Comparison of ENCODE assay signal across 14 cellular contexts in genomic region chr2:233332125-233332524, GRCh38. TPM values are rescaled to one million over a fixed set of nuclear protein-coding genes. Genes with fewer than 3 reads are reported as not detected.
DNase-seq lines count a peak whose midpoint lies in the region; ATAC-seq, FAIRE-seq and TF ChIP-seq lines count a peak whose summit lies in the region.
"Had no signal": no experiment of that assay in that cellular context is flagged by ENCODE, and none has a peak within 500 bp of the region (broad histone marks: within the 10 kb centered on the region; RNA-seq: fewer than 3 reads in every experiment).

No MANE protein-coding gene starts in this region.

- H3K27me3 ChIP-seq in CD4-positive, CD25-positive, alpha-beta regulatory T cell (ENCODE audit: control insufficient read depth, insufficient read depth, low read length), result no peaks in the 10 kb centered on the region
- H3K27me3 ChIP-seq in Karpas-422 (ENCODE audit: low read length) (no peaks in the 10 kb centered on the region), GM12878 (replicated peaks in 1 of 2; ENCODE audit: control insufficient read depth in 2 of 2, insufficient read depth in 2 of 2, low read length in 1 of 2) (no peaks in the 10 kb centered on the region), neutrophil (no peaks in the 10 kb centered on the region), H7 (ENCODE audit: control insufficient read depth, insufficient read depth, low read length) (peaks cover 9% of the 10 kb centered on the region; the same call in 1 of the 2 replicates), GM23248 (replicated peaks; ENCODE audit: insufficient read depth) (peaks cover 30% of the 10 kb centered on the region)

- no peak for FAIRE-seq in GM12878 (lab: Jason Lieb, UNC)

- peak overlapping the region; percentile 71 for H3K4me3 ChIP-seq in CD4-positive, CD25-positive, alpha-beta regulatory T cell (ENCODE audit: low read depth, low read length)
- H3K4me3 ChIP-seq in Karpas-422 (ENCODE audit: low read length) (no peak overlapping the region), GM12878 (no peak overlapping the region), neutrophil (ENCODE audit: low read depth in 1 of 2, low read length in 1 of 2) (peak overlapping the region; percentile 54), H7 (ENCODE audit: insufficient read depth, low read depth, low read length) (no peak overlapping the region), GM23248 (no peak overlapping the region)

- H3K27ac Mint-ChIP-seq in CD4-positive, CD25-positive, alpha-beta regulatory T cell, result peak overlapping the region; percentile 94 to 98 (median 98)
- H3K27ac Mint-ChIP-seq: H9 had no signal

- H3K9me3 ChIP-seq in CD4-positive, CD25-positive, alpha-beta regulatory T cell (ENCODE audit: control insufficient read depth in 2 of 2, low read length in 2 of 2), result no peaks in the 10 kb centered on the region
- H3K9me3 ChIP-seq in Karpas-422 (ENCODE audit: low read length) (no peaks in the 10 kb centered on the region), GM12878 (replicated peaks; ENCODE audit: control insufficient read depth, insufficient read depth, low read length) (no peaks in the 10 kb centered on the region), neutrophil (no peaks in the 10 kb centered on the region), GM23248 (ENCODE audit: low read depth) (no peaks in the 10 kb centered on the region)
- H3K9me3 ChIP-seq: Caco-2 had no signal

- no TSS peak for BruUV-seq in GM12878 (replicated peaks; lab: Mats Ljungman, UMichigan)

- peaks cover 0 to 1% (median 0%) of the 10 kb centered on the region in 7 donors for H3K9me3 Mint-ChIP-seq in CD4-positive, CD25-positive, alpha-beta regulatory T cell
- H3K9me3 Mint-ChIP-seq: H9 had no signal

- no peak for TF ChIP-seq RAD21 in GM12878 (IDR thresholded peaks at IDR 0.05; ENCODE audit: insufficient read depth, low read depth, low read length)

- H3F3A ChIP-seq in GM23248 (ENCODE audit: insufficient read depth), result no peaks in the 10 kb centered on the region

- H3K4me2 ChIP-seq in Karpas-422 (ENCODE audit: low read depth, low read length, poor library complexity, severe bottlenecking), result peak overlapping the region; percentile 56
- H3K4me2 ChIP-seq in GM12878 (ENCODE audit: control insufficient read depth, insufficient read depth), result no peak overlapping the region
- H3K4me2 ChIP-seq in GM23248 (ENCODE audit: unreplicated experiment), result no peak overlapping the region

- no peak for ATAC-seq in CD4-positive, CD25-positive, alpha-beta regulatory T cell (ENCODE audit: low read depth in 2 of 2)
- ATAC-seq in GM12878, result no peak
- ATAC-seq in activated CD4-positive, CD25-positive, alpha-beta regulatory T cell treated with anti-CD3 and anti-CD28 coated beads, Interleukin-2, amount 50 U/mL, for 24 hours, result no peak

- no peak for DNase-seq in CD4-positive, CD25-positive, alpha-beta regulatory T cell
- DNase-seq in Karpas-422, result no peak
- no peak for DNase-seq in GM12878 (ENCODE audit: low read depth, low spot score)
- DNase-seq in NK-92 treated with Interleukin-12 subunit alpha and Interleukin-12 subunit beta, amount 100 ng/mL, for 24 hours (lab: John Stamatoyannopoulos, UW), result no peak
- no peak for DNase-seq in H7
- no peak for DNase-seq in GM23248
- DNase-seq: Caco-2, H9, NCI-H1417 treated with DMSO at 0.1 percent for 48 hours, NCI-H526 treated with DMSO at 0.1 percent for 48 hours had no signal

- H3K9me2 ChIP-seq in Karpas-422 (replicated peaks; ENCODE audit: insufficient read depth, low read length) (no peaks in the 10 kb centered on the region), GM23248 (ENCODE audit: insufficient read depth) (no peaks in the 10 kb centered on the region)

- TF ChIP-seq POLR2A in GM12878 (IDR thresholded peaks at IDR 0.05; ENCODE audit: low read depth, low read length), result no peak

- in situ Hi-C loops in GM12878 (cut with MboI) (no loop called here), GM23248 (cut with MboI) (no loop called here)

- H3K36me3 ChIP-seq in CD4-positive, CD25-positive, alpha-beta regulatory T cell (ENCODE audit: control insufficient read depth, insufficient read depth, low read length), result no peaks in the 10 kb centered on the region
- H3K36me3 ChIP-seq in Karpas-422 (ENCODE audit: insufficient read depth, low read length) (no peaks in the 10 kb centered on the region), GM12878 (ENCODE audit: control insufficient read depth in 2 of 2, insufficient read depth in 2 of 2, low read length in 1 of 2) (no peaks in the 10 kb centered on the region), neutrophil (no peaks in the 10 kb centered on the region), H7 (replicated peaks; ENCODE audit: control insufficient read depth, insufficient read depth, low read length) (no peaks in the 10 kb centered on the region), GM23248 (ENCODE audit: low read depth) (no peaks in the 10 kb centered on the region)

- H4K20me1 ChIP-seq in Karpas-422 (ENCODE audit: insufficient read depth, low read depth, low read length) (no peaks in the 10 kb centered on the region), GM12878 (ENCODE audit: control insufficient read depth, insufficient read depth) (no peaks in the 10 kb centered on the region), GM23248 (ENCODE audit: insufficient read depth) (no peaks in the 10 kb centered on the region)

- POLR2A ChIA-PET in GM12878 (lab: Charles Lee), result interaction anchor here (0.9 to 1.4 kb wide), 2 partner anchors 11 to 25 kb away, joined by 3 read pairs; no protein-coding TSS in a partner anchor

- H3K4me1 ChIP-seq in CD4-positive, CD25-positive, alpha-beta regulatory T cell (ENCODE audit: control insufficient read depth, insufficient read depth, low read length, poor library complexity, severe bottlenecking), result peaks cover 42% of the 10 kb centered on the region
- peaks cover 12% of the 10 kb centered on the region for H3K4me1 ChIP-seq in Karpas-422 (ENCODE audit: low read length)
- H3K4me1 ChIP-seq in GM12878 (ENCODE audit: control insufficient read depth, insufficient read depth, low read length), result peaks cover 18% of the 10 kb centered on the region
- peaks cover 61 to 64% of the 10 kb centered on the region in 2 experiments for H3K4me1 ChIP-seq in neutrophil (ENCODE audit: control insufficient read depth in 1 of 2, insufficient read depth in 1 of 2, low read depth in 1 of 2, low read length in 1 of 2)
- H3K4me1 ChIP-seq in GM23248 (ENCODE audit: insufficient read depth), result no peaks in the 10 kb centered on the region
- H3K4me1 ChIP-seq: Caco-2 had no signal

- peaks cover 12% of the 10 kb centered on the region for H3K27me3 Mint-ChIP-seq in CD4-positive, CD25-positive, alpha-beta regulatory T cell

- H3K9ac ChIP-seq in Karpas-422 (ENCODE audit: low read length) (peak overlapping the region; percentile 37), GM12878 (ENCODE audit: control insufficient read depth, insufficient read depth, low read length) (no peak overlapping the region), GM23248 (no peak overlapping the region)

- H2AFZ ChIP-seq in Karpas-422 (ENCODE audit: low read length), result peak overlapping the region; percentile 84
- peak overlapping the region; percentile 70; the same call in 1 of the 2 replicates for H2AFZ ChIP-seq in GM12878 (ENCODE audit: control insufficient read depth, low read depth, low read length)
- H2AFZ ChIP-seq in GM23248, result no peak overlapping the region

- CTCF ChIA-PET in GM12878 (lab: Yijun Ruan, JAX), result interaction anchor here (0.8 to 1.6 kb wide), 4 partner anchors 10 to 111 kb away, joined by 3 to 9 read pairs (median 4); partner anchors contain the start of gene DGKD

- peak overlapping the region; percentile 83 for H3K27ac ChIP-seq in CD4-positive, CD25-positive, alpha-beta regulatory T cell (ENCODE audit: insufficient read depth, low read length, poor library complexity, severe bottlenecking)
- H3K27ac ChIP-seq in Karpas-422 (ENCODE audit: low read length) (peak overlapping the region; percentile 45; the same call in 1 of the 2 replicates), GM12878 (ENCODE audit: control insufficient read depth, insufficient read depth) (no peak overlapping the region), neutrophil (peak overlapping the region; percentile 98), GM23248 (no peak overlapping the region)

- 70% methylated on average over 4 of the region's 4 CpGs for WGBS in GM12878 (ENCODE audit: insufficient coverage, insufficient replicate concordance, low lambda C conversion rate, missing lambda C conversion rate)
- 47 to 52% methylated on average over 4 of the region's 4 CpGs for WGBS in GM23248 (ENCODE audit: low coverage in 1 of 2, low lambda C conversion rate in 2 of 2, missing lambda C conversion rate in 2 of 2), 2 experiments

- H3K4me3 Mint-ChIP-seq in CD4-positive, CD25-positive, alpha-beta regulatory T cell, result peak overlapping the region; percentile 29 to 81 (median 70)
- H3K4me3 Mint-ChIP-seq: H9 had no signal

- intact Hi-C loops in GM12878 (cut with micrococcal nuclease; ENCODE audit: unreplicated experiment), result no loop called here

- RAD21 ChIA-PET in GM12878 (lab: Charles Lee; ENCODE audit: unreplicated experiment), result interaction anchor here (1.3 to 1.4 kb wide), 2 partner anchors 26 to 111 kb away, joined by 5 to 7 read pairs; no protein-coding TSS in a partner anchor

- peaks cover 10 to 51% (median 28%) of the 10 kb centered on the region in 4 donors for H3K4me1 Mint-ChIP-seq in CD4-positive, CD25-positive, alpha-beta regulatory T cell

- no peaks in the 10 kb centered on the region for H3K79me2 ChIP-seq in Karpas-422 (ENCODE audit: low read length)
- H3K79me2 ChIP-seq in GM12878 (ENCODE audit: control insufficient read depth, insufficient read depth, low read length), result no peaks in the 10 kb centered on the region
- H3K79me2 ChIP-seq in GM23248 (ENCODE audit: insufficient read depth), result no peaks in the 10 kb centered on the region

- TF ChIP-seq CTCF in GM12878 (IDR thresholded peaks at IDR 0.05 in 2 of 3, conservative IDR thresholded peaks at IDR 0.05 in 1 of 3; ENCODE audit: control insufficient read depth in 2 of 3, extremely low read depth in 1 of 3, insufficient read depth in 1 of 3, low read depth in 3 of 3, low read length in 3 of 3) (no peak), neutrophil (IDR thresholded peaks at IDR 0.05) (no peak)

- SMC1A ChIA-PET in GM12878 (lab: Charles Lee; ENCODE audit: uncharacterized antibody, unreplicated experiment), result interaction anchor here (0.9 to 1.5 kb wide), 6 partner anchors 10 to 91 kb away, joined by 3 to 4 read pairs (median 3); no protein-coding TSS in a partner anchor

- no peaks in the 10 kb centered on the region for H3K36me3 Mint-ChIP-seq in CD4-positive, CD25-positive, alpha-beta regulatory T cell

- TF ChIP-seq EP300 in GM12878 (IDR thresholded peaks at IDR 0.05; ENCODE audit: borderline replicate concordance in 1 of 2, control insufficient read depth in 1 of 2, low read depth in 2 of 2, low read length in 2 of 2), result no peak

RNA-seq across cellular contexts. Expression of gene DGKD, which starts 22.2 kb away (rescaled TPM):
- total RNA-seq in CD4-positive, CD25-positive, alpha-beta regulatory T cell, result 161 TPM
- 10 to 100 TPM; 11.3 to 12.7 (median 11.4) TPM for polyA plus RNA-seq in CD4-positive, CD25-positive, alpha-beta regulatory T cell
- 10.2 and 11.5 TPM in 2 replicates for total RNA-seq in Karpas-422 (2014; rRNA removed; shearing (Covaris generic); ENCODE audit: low replicate concordance)
- 96.2 and 112 TPM in 2 replicates for total RNA-seq in GM12878 (2013; cell fraction: nucleolus; rRNA removed)
- 22.6 and 29.2 TPM in 2 replicates for total RNA-seq in GM12878 (2014; rRNA removed)
- 25.2 and 25.6 TPM in 2 replicates for total RNA-seq in GM12878 (2014; rRNA removed; fragmentation: Illumina TruSeq; extraction: Trizol)
- total RNA-seq in GM12878 (2021), result 81.9 and 82.7 TPM in 2 replicates
- 55.1 TPM for polyA plus RNA-seq in GM12878 (2011; ENCODE audit: low read depth)
- 12.0 and 15.4 TPM in 2 replicates for polyA plus RNA-seq in GM12878 (2011; rRNA removed)
- 7.8 and 9.9 TPM in 2 replicates for polyA plus RNA-seq in GM12878 (2011; cell fraction: cytosol; rRNA removed)
- polyA plus RNA-seq in GM12878 (2011; cell fraction: nucleus; rRNA removed), result 110 and 119 TPM in 2 replicates
- 70.0 and 82.2 TPM in 2 replicates for polyA plus RNA-seq in GM12878 (2012)
- polyA plus RNA-seq in GM12878 (2014; fragmentation: Illumina TruSeq; extraction: Trizol), result 18.6 and 28.5 TPM in 2 replicates
- polyA plus RNA-seq in GM12878 (2014; fragmentation: Nextera tagmentation; extraction: Ambion mirVana), result 1 to 10 TPM; 2.7 to 3.1 TPM
- 53.5 and 57.9 TPM in 2 replicates for polyA plus RNA-seq in GM12878 (2014; rRNA removed)
- polyA plus RNA-seq in GM12878 (2016; fragmentation: Nextera tagmentation; extraction: Ambion mirVana), result 10 to 100 TPM; 29.2 to 32.1 TPM
- 25.9 and 28.8 TPM in 2 replicates for polyA minus RNA-seq in GM12878 (2011; rRNA and poly(A)+ RNA removed)
- polyA minus RNA-seq in GM12878 (2011; cell fraction: cytosol; rRNA and poly(A)+ RNA removed), result 4.5 and 6.2 TPM in 2 replicates
- polyA minus RNA-seq in GM12878 (2011; cell fraction: nucleus; rRNA and poly(A)+ RNA removed), result 16.9 and 28.6 TPM in 2 replicates
- 10.3 and 15.9 TPM in 2 replicates for total RNA-seq in H7 (2014; rRNA removed; shearing (Covaris generic))
- total RNA-seq in GM23248 (2014; rRNA removed; shearing (Covaris generic)), result 4.0 and 5.1 TPM in 2 replicates
- polyA plus RNA-seq in GM23248 (2016; fragmentation: Nextera tagmentation; extraction: Ambion mirVana), result 2.7 and 3.9 TPM in 2 replicates

RNA-seq across cellular contexts. Expression of gene SAG, which starts 24.5 kb away (rescaled TPM):
- 1.7 TPM for total RNA-seq in CD4-positive, CD25-positive, alpha-beta regulatory T cell
- not detected for polyA plus RNA-seq in CD4-positive, CD25-positive, alpha-beta regulatory T cell
- total RNA-seq in Karpas-422 (2014; rRNA removed; shearing (Covaris generic); ENCODE audit: low replicate concordance), result not detected in 2 replicates
- total RNA-seq in GM12878 (2013; cell fraction: nucleolus; rRNA removed), result 0.08 and 0.10 TPM in 2 replicates
- total RNA-seq in GM12878 (2014; rRNA removed) (not detected in 2 replicates), GM12878 (2014; rRNA removed; fragmentation: Illumina TruSeq; extraction: Trizol) (not detected in 2 replicates), GM12878 (2021) (0.69 TPM in 1 of 2 replicates, not detected in the other)
- polyA plus RNA-seq in GM12878 (2011; ENCODE audit: low read depth), result 0.09 TPM
- polyA plus RNA-seq in GM12878 (2011; rRNA removed) (not detected in 2 replicates), GM12878 (2014; fragmentation: Illumina TruSeq; extraction: Trizol) (0.06 TPM in 1 of 2 replicates, not detected in the other), GM12878 (2014; fragmentation: Nextera tagmentation; extraction: Ambion mirVana) (under 1 TPM in 1 of 2 experiments, not detected in 1; 0.47 TPM), GM12878 (2014; rRNA removed) (not detected in 2 replicates), GM12878 (2016; fragmentation: Nextera tagmentation; extraction: Ambion mirVana) (not detected), GM23248 (2016; fragmentation: Nextera tagmentation; extraction: Ambion mirVana) (not detected in 2 replicates)
- 0.01 TPM in 1 of 2 replicates, not detected in the other for polyA plus RNA-seq in GM12878 (2011; cell fraction: cytosol; rRNA removed)
- not detected in 2 replicates for polyA plus RNA-seq in GM12878 (2011; cell fraction: nucleus; rRNA removed)
- 0.04 and 0.48 TPM in 2 replicates for polyA plus RNA-seq in GM12878 (2012)
- not detected in 2 replicates for polyA minus RNA-seq in GM12878 (2011; rRNA and poly(A)+ RNA removed)
- polyA minus RNA-seq in GM12878 (2011; cell fraction: cytosol; rRNA and poly(A)+ RNA removed), result not detected in 2 replicates
- not detected in 2 replicates for polyA minus RNA-seq in GM12878 (2011; cell fraction: nucleus; rRNA and poly(A)+ RNA removed)
- not detected in 2 replicates for total RNA-seq in H7 (2014; rRNA removed; shearing (Covaris generic))
- not detected in 2 replicates for total RNA-seq in GM23248 (2014; rRNA removed; shearing (Covaris generic))
- total RNA-seq: Caco-2, H9, left lobe of liver, osteocyte had no signal

Comparison
In these comparisons a context has a peak if more than half of its experiments do, and no peak if none do; other contexts are left out.
1. H3K27ac ChIP-seq: peak in CD4-positive, CD25-positive, alpha-beta regulatory T cell (single experiment), Karpas-422 (single experiment) and neutrophil (single experiment); none in GM12878 (single experiment) and GM23248 (single experiment).
2. H3K4me3 ChIP-seq: peak in CD4-positive, CD25-positive, alpha-beta regulatory T cell (single experiment) and neutrophil (2 of 2); none in Karpas-422 (single experiment), GM12878 (single experiment), H7 (single experiment) and GM23248 (single experiment).